Comparison of ENCODE assay signal across 12 cellular contexts in genomic region chr2:159982270-159982669, GRCh38.
DNase-seq lines count a peak whose midpoint lies in the region; ATAC-seq and TF ChIP-seq lines count a peak whose summit lies in the region.
"Had no signal": no experiment of that assay in that cellular context is flagged by ENCODE, and none has a peak within 500 bp of the region (broad histone marks: within the 10 kb centered on the region; RNA-seq: fewer than 3 reads in every experiment).

No MANE protein-coding gene starts in this region.

- H3K27me3 Mint-ChIP-seq in chondrocyte (ENCODE audit: low read depth) (no peaks in the 10 kb centered on the region), mesothelial cell of epicardium (ENCODE audit: low read depth) (no peaks in the 10 kb centered on the region)

- no peaks in the 10 kb centered on the region for H3K27me3 ChIP-seq in ascending aorta
- H3K27me3 ChIP-seq: BLaER1 treated with 17β-estradiol and CSF1 and Interleukin-3, amounts not matched to agents 10 nM and 100 nM had no signal

- H3K36me3 Mint-ChIP-seq in chondrocyte (ENCODE audit: low read depth) = peaks cover 32% of the 10 kb centered on the region
- peaks cover 7% of the 10 kb centered on the region for H3K36me3 Mint-ChIP-seq in mesothelial cell of epicardium

- peak; percentile 75 for DNase-seq in AG09309 (ENCODE audit: low read depth)
- DNase-seq in M059J (ENCODE audit: low read depth) = peak; percentile 88
- no peak for DNase-seq in chondrocyte (ENCODE audit: low spot score)
- DNase-seq in mesothelial cell of epicardium (ENCODE audit: low spot score in 2 of 2, unreplicated experiment in 2 of 2) = no peak
- DNase-seq in T-helper 2 cell = no peak
- no peak for DNase-seq in ascending aorta (ENCODE audit: low spot score in 2 of 2)
- no peak for DNase-seq in stimulated activated CD4-positive, alpha-beta T cell treated with anti-CD3 and anti-CD28 coated beads, Interleukin-4, amount 100 ng/mL, for 1 hour
- DNase-seq: activated CD8-positive, alpha-beta T cell treated with anti-CD3 and anti-CD28 coated beads for 36 hours; stimulated activated CD4-positive, alpha-beta T cell treated with anti-CD3 and anti-CD28 coated beads, Interleukin-15, amount 100 ng/mL, for 24 hours had no signal

- H3K9me3 Mint-ChIP-seq in chondrocyte (ENCODE audit: low read depth) (no peaks in the 10 kb centered on the region), mesothelial cell of epicardium (no peaks in the 10 kb centered on the region)
- H3K9me3 Mint-ChIP-seq: activated CD8-positive, alpha-beta T cell treated with anti-CD3 and anti-CD28 coated beads for 36 hours had no signal

- no peak overlapping the region for H3K27ac ChIP-seq in ascending aorta
- H3K27ac ChIP-seq: BLaER1 treated with 17β-estradiol and CSF1 and Interleukin-3, amounts not matched to agents 10 nM and 100 nM; thoracic aorta had no signal

- peaks cover 0 to 8% of the 10 kb centered on the region in 2 donors for H3K4me1 ChIP-seq in ascending aorta

- H3K4me1 Mint-ChIP-seq in chondrocyte (ENCODE audit: low read depth) (peaks cover 27% of the 10 kb centered on the region), mesothelial cell of epicardium (peaks cover 20% of the 10 kb centered on the region)

- no peak for TF ChIP-seq CTCF in AG09309 (IDR thresholded peaks at IDR 0.05; ENCODE audit: control insufficient read depth, insufficient read depth, low read depth, low read length, missing control alignments)
- TF ChIP-seq CTCF in chondrocyte (IDR thresholded peaks at IDR 0.05) = no peak
- no peak for TF ChIP-seq CTCF in mesothelial cell of epicardium (IDR thresholded peaks at IDR 0.05; ENCODE audit: unreplicated experiment)
- TF ChIP-seq CTCF in ascending aorta (IDR thresholded peaks at IDR 0.05) = no peak

- H3K4me3 Mint-ChIP-seq in chondrocyte (ENCODE audit: unreplicated experiment) (no peak overlapping the region), mesothelial cell of epicardium (no peak overlapping the region)
- H3K4me3 Mint-ChIP-seq: activated CD8-positive, alpha-beta T cell treated with anti-CD3 and anti-CD28 coated beads for 36 hours had no signal

- no peak for ATAC-seq in HG02938 (IDR thresholded peaks at IDR 0.05; ENCODE audit: unreplicated experiment)
- ATAC-seq: activated CD8-positive, alpha-beta T cell treated with anti-CD3 and anti-CD28 coated beads for 36 hours had no signal

- H3K4me3 ChIP-seq in AG09309 (ENCODE audit: control insufficient read depth, low read depth, low read length) (no peak overlapping the region), ascending aorta (no peak overlapping the region)
- H3K4me3 ChIP-seq: BLaER1 treated with 17β-estradiol and CSF1 and Interleukin-3, amounts not matched to agents 10 nM and 100 nM; thoracic aorta had no signal

- H3K36me3 ChIP-seq in ascending aorta = peaks cover 11 to 28% of the 10 kb centered on the region in 2 donors
- H3K36me3 ChIP-seq: BLaER1 treated with 17β-estradiol and CSF1 and Interleukin-3, amounts not matched to agents 10 nM and 100 nM had no signal

- intact Hi-C loops in ascending aorta (cut with DNase I) = no loop called here

- peaks cover 0 to 5% of the 10 kb centered on the region in 2 donors for H3K9me3 ChIP-seq in ascending aorta
- H3K9me3 ChIP-seq: thoracic aorta had no signal

- H3K27ac Mint-ChIP-seq in chondrocyte (ENCODE audit: unreplicated experiment) = peak overlapping the region; percentile 23
- peak overlapping the region; percentile 17 for H3K27ac Mint-ChIP-seq in mesothelial cell of epicardium
- H3K27ac Mint-ChIP-seq: activated CD8-positive, alpha-beta T cell treated with anti-CD3 and anti-CD28 coated beads for 36 hours had no signal

Comparison
In these comparisons a context has a peak if more than half of its experiments do, and no peak if none do; other contexts are left out.
1. DNase-seq: peak in AG09309 (single experiment) and M059J (single experiment); none in chondrocyte (single experiment), mesothelial cell of epicardium (0 of 2), T-helper 2 cell (0 of 5), ascending aorta (0 of 2) and stimulated activated CD4-positive, alpha-beta T cell treated with anti-CD3 and anti-CD28 coated beads, Interleukin-4, amount 100 ng/mL, for 1 hour (single experiment).